ENCODE assay signal across 8 cellular contexts in genomic region chrX:136251042-136251991, GRCh38. TPM values are rescaled to one million over a fixed set of nuclear protein-coding genes. Genes with fewer than 3 reads are reported as not detected.
DNase-seq lines count a peak whose midpoint lies in the region; ATAC-seq lines count a peak whose summit lies in the region.

Gene MAP7D3 (minus strand): TSS chrX:136251400. CDS start chrX:136251358, 42 bp downstream.

- peak; percentile 87 for ATAC-seq in HG02852 (IDR thresholded peaks at IDR 0.05; ENCODE audit: unreplicated experiment)

- DNase-seq in DMS79 treated with DMSO at 0.1 percent for 48 hours (lab: John Stamatoyannopoulos, UW) (peak; percentile 14), DMS79 (lab: John Stamatoyannopoulos, UW) (no peak), NCI-H2196 treated with DMSO at 0.1 percent for 48 hours (lab: John Stamatoyannopoulos, UW; ENCODE audit: unreplicated experiment) (peak; percentile 5), ecto neural progenitor cell (ENCODE audit: low spot score) (peak; percentile 79), lung microvascular endothelial cell (ENCODE audit: low read depth in 2 of 2) (peak; percentile 57 to 70)
- peak; percentile 62 for DNase-seq in activated CD4-positive, alpha-beta T cell treated with anti-CD3 and anti-CD28 coated beads, Interleukin-2, amount 50 U/mL, for 1 hour
- DNase-seq in stimulated activated CD8-positive, alpha-beta memory T cell treated with anti-CD3 and anti-CD28 coated beads, Interleukin-12 subunit alpha, Interleukin-12 subunit beta, amount 100 ng/mL, for 1 hour (ENCODE audit: low read depth): peak; percentile 28

RNA-seq across cellular contexts. Expression of gene MAP7D3, which starts in this region (rescaled TPM):
- total RNA-seq in lung microvascular endothelial cell: 16.3 and 19.8 TPM in 2 replicates
